In the genomic region with DNA sequence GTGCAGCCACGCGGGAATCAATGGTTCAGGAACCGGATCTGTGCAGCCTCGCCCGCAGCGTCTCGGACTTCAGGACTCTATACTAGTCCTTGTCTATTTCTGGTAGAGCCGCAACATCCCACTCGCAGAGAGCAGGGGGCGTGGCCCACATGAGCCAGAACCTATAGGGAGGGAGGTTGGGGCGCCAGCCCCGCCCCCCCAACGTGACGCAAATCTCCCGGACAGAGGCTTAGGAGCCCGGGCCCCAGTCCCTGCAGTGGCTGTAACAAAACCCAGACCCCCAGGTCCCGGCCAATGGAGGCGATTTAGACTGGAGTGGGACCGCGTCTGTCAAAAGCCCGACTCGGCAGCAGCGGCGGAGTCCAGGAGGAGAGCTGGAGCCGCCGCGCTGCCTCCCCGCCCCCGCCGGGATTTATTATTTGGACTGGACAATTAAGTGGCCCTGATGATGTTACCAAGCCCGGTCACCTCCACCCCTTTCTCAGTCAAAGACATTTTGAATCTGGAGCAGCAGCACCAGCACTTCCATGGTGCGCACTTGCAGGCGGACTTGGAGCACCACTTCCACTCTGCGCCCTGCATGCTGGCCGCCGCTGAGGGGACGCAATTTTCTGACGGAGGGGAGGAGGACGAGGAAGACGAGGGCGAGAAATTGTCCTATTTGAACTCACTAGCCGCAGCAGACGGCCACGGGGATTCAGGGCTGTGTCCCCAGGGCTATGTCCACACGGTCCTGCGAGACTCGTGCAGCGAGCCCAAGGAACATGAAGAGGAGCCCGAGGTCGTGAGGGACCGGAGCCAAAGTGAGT, we compare ENCODE assay signal across 10 cellular contexts. TPM values are rescaled to one million over a fixed set of nuclear protein-coding genes. Genes with fewer than 3 reads are reported as not detected.
DNase-seq lines count a peak whose midpoint lies in the region; ATAC-seq and TF ChIP-seq lines count a peak whose summit lies in the region.
"Had no signal": no experiment of that assay in that cellular context is flagged by ENCODE, and none has a peak within 500 bp of the region (broad histone marks: within the 10 kb centered on the region; RNA-seq: fewer than 3 reads in every experiment).

A gene (plus strand): TSS at position 256 of the 809 bp plus-strand sequence. CDS start 190 bp downstream, at position 446.

- H3K27me3 ChIP-seq in body of pancreas (peaks cover 4 to 65% of the 10 kb centered on the region in 2 donors), mucosa of rectum (ENCODE audit: control insufficient read depth in 2 of 2, insufficient read depth in 2 of 2, low read length in 2 of 2) (peaks cover 73 to 86% of the 10 kb centered on the region in 2 donors), upper lobe of left lung (peaks cover 0 to 93% (median 78%) of the 10 kb centered on the region in 4 donors)

- TF ChIP-seq EP300 in upper lobe of left lung (IDR thresholded peaks at IDR 0.05) = no peak

- H3K27ac ChIP-seq in body of pancreas (peak within 1 kb of the TSS in 3 of 4 donors; percentile 18 to 43 (median 37)), mucosa of rectum (ENCODE audit: low read depth in 2 of 2, low read length in 2 of 2) (peak within 1 kb of the TSS; percentile 81 to 85), upper lobe of left lung (no peak within 1 kb of the TSS)
- H3K27ac ChIP-seq: C4-2B had no signal

- H3K36me3 ChIP-seq in body of pancreas (replicated peaks in 1 of 2; ENCODE audit: insufficient read depth in 1 of 2, low read depth in 2 of 2) (no peaks in the 10 kb centered on the region), mucosa of rectum (ENCODE audit: control insufficient read depth in 2 of 2, insufficient read depth in 2 of 2, low read length in 2 of 2) (no peaks in the 10 kb centered on the region), upper lobe of left lung (no peaks in the 10 kb centered on the region)

- H3K4me1 ChIP-seq in body of pancreas (peaks cover 43% of the 10 kb centered on the region), mucosa of rectum (ENCODE audit: control insufficient read depth in 2 of 2, insufficient read depth in 2 of 2, low read length in 2 of 2) (peaks cover 22 to 27% of the 10 kb centered on the region in 2 donors), upper lobe of left lung (peaks cover 55 to 73% (median 58%) of the 10 kb centered on the region in 4 donors)

- TF ChIP-seq POLR2A in body of pancreas (IDR thresholded peaks at IDR 0.05) (peak in 2 of 3 donors; percentile 37 to 40), upper lobe of left lung (IDR thresholded peaks at IDR 0.05) (no peak)

- DNase-seq in activated CD8-positive, alpha-beta memory T cell treated with anti-CD3 and anti-CD28 coated beads, Interleukin-2, amount 50 U/mL, for 48 hours = peak; percentile 83
- DNase-seq in activated CD8-positive, alpha-beta memory T cell treated with anti-CD3 and anti-CD28 coated beads for 24 hours = no peak
- DNase-seq in MV-4-11 (lab: John Stamatoyannopoulos, UW) (peak; percentile 55), body of pancreas (peak; percentile 51 to 75 (median 64)), upper lobe of left lung (peak; percentile 36 to 90), cerebellum (ENCODE audit: low spot score) (no peak)
- DNase-seq in central memory CD4-positive, alpha-beta T cell = no peak

- peak within 1 kb of the TSS; percentile 71 to 72 for H3K9ac ChIP-seq in mucosa of rectum (ENCODE audit: low read depth in 1 of 2, low read length in 2 of 2)

- 5 to 7% methylated on average over 11 to 51 of the region's 51 CpGs for WGBS in body of pancreas, 2 donors
- 5 to 8% methylated on average over 11 to 46 of the region's 51 CpGs for WGBS in upper lobe of left lung, 2 donors

- no peak for TF ChIP-seq CTCF in body of pancreas (IDR thresholded peaks at IDR 0.05)
- TF ChIP-seq CTCF in upper lobe of left lung (IDR thresholded peaks at IDR 0.05) = no peak

- H3K4me3 ChIP-seq in body of pancreas = no peak within 1 kb of the TSS
- H3K4me3 ChIP-seq in mucosa of rectum (ENCODE audit: low read length in 2 of 2) = peak within 1 kb of the TSS; percentile 64 to 79
- peak within 1 kb of the TSS in 2 of 4 donors; percentile 15 to 32 for H3K4me3 ChIP-seq in upper lobe of left lung

- no peaks in the 10 kb centered on the region for H3K9me3 ChIP-seq in body of pancreas
- H3K9me3 ChIP-seq in mucosa of rectum (ENCODE audit: control insufficient read depth in 2 of 2, low read length in 2 of 2) = no peaks in the 10 kb centered on the region
- H3K9me3 ChIP-seq in upper lobe of left lung = no peaks in the 10 kb centered on the region

- ATAC-seq in body of pancreas = peak; percentile 59
- peak in 1 of 2 donors; percentile 61 for ATAC-seq in upper lobe of left lung (ENCODE audit: low FRiP score in 2 of 2)

- intact Hi-C loops in body of pancreas (cut with DNase I) = no loop called here

RNA-seq across cellular contexts. Expression of the gene that starts here (rescaled TPM):
- total RNA-seq in body of pancreas = 1 to 10 TPM in 1 of 2 donors, not detected in 1; 2.9 TPM
- under 1 TPM in 2 of 6 donors, not detected in 4; 0.10 to 0.20 TPM for total RNA-seq in upper lobe of left lung
- not detected for total RNA-seq in cerebellum
- total RNA-seq: T-helper 2 cell treated with Interferon-gamma antibody and Interleukin-4, amounts not matched to agents 100 ng/mL and 5 ng/mL, for 36 hours had no signal

Comparison
In these comparisons a context has a peak if more than half of its experiments do, and no peak if none do; other contexts are left out.
1. DNase-seq: peak in activated CD8-positive, alpha-beta memory T cell treated with anti-CD3 and anti-CD28 coated beads, Interleukin-2, amount 50 U/mL, for 48 hours (single experiment), MV-4-11 (single experiment) and body of pancreas (4 of 4); none in activated CD8-positive, alpha-beta memory T cell treated with anti-CD3 and anti-CD28 coated beads for 24 hours (single experiment), central memory CD4-positive, alpha-beta T cell (single experiment) and cerebellum (single experiment).
2. Peak in DNase-seq in upper lobe of left lung; RNA of the gene not detected or under 1 TPM.
3. H3K27ac ChIP-seq: peak in body of pancreas (3 of 4) and mucosa of rectum (2 of 2); none in upper lobe of left lung (0 of 4).
4. H3K4me3 ChIP-seq: peak in mucosa of rectum (2 of 2); none in body of pancreas (0 of 2).
5. POLR2A ChIP-seq: peak in body of pancreas (2 of 3); none in upper lobe of left lung (0 of 4).